ENCODE assay signal across 17 cellular contexts in the genomic region with DNA sequence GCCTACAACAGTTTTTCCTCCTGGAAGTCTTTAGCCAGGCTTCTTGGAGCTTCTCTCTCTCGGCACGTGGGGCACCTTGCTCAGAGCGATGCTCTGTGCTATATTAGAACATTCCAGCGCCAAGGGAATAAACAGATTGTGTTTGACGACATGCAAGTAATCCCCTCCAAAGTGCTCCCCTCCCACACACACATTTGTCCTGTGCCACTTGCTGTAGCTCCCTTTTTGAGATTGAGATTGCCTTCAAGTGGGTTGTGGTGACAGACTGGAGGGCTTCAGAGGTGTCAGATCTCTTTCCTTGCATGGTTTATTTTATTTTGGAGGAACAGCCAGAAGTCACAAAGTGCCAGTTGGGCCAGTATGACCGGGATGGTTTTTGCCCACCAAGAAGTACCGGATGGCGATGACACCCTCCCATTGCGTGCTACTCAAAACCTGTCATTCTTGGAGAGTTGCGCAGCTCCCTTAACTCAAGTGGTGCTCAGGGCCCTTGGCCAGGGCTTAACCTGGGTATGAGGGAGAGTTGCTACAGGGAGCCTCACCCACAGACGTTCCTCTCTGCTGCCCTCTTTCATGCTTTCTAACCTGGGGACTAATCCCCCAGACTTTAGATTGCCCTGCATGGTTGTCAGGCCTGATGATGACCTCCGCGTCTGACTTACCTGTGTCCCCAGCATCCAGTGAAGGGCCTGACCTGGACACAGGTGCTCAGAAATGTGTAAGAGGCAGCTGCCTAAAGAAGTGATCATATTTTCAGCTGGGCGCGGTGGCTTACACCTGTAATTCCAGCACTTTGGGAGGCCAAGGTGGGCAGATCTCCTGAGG. TPM values are rescaled to one million over a fixed set of nuclear protein-coding genes. Genes with fewer than 3 reads are reported as not detected.
A peak's percentile ranks its signal among the peaks of the same experiment; 100 is the strongest.
DNase-seq lines count a peak whose midpoint lies in the region; ATAC-seq and TF ChIP-seq lines count a peak whose summit lies in the region.
"Had no signal": no experiment of that assay in that cellular context is flagged by ENCODE, and none has a peak within 500 bp of the region (broad histone marks: within the 10 kb centered on the region; RNA-seq: fewer than 3 reads in every experiment).

No MANE protein-coding gene starts in this region.

- peaks cover 4% of the 10 kb centered on the region for H3K4me1 Mint-ChIP-seq in T-helper 17 cell
- H3K4me1 Mint-ChIP-seq: activated CD4-positive, alpha-beta T cell treated with anti-CD3 and anti-CD28 coated beads, Interleukin-2, amount 10 ng/mL, durations not matched to agents 7 days and 5 days; activated naive CD4-positive, alpha-beta T cell treated with anti-CD3 and anti-CD28 coated beads, Interleukin-2, amount 10 ng/mL, durations not matched to agents 7 days and 5 days had no signal

- peak overlapping the region; percentile 61 for H3K27ac Mint-ChIP-seq in T-helper 17 cell
- H3K27ac Mint-ChIP-seq: activated CD4-positive, alpha-beta T cell treated with anti-CD3 and anti-CD28 coated beads, Interleukin-2, amount 10 ng/mL, durations not matched to agents 7 days and 5 days; activated naive CD4-positive, alpha-beta T cell treated with anti-CD3 and anti-CD28 coated beads, Interleukin-2, amount 10 ng/mL, durations not matched to agents 7 days and 5 days had no signal

- POLR2A ChIA-PET in HEK293 (lab: Yijun Ruan, JAX): interaction anchor here (1.0 to 1.3 kb wide), 2 partner anchors 19 to 233 kb away, joined by 4 read pairs; a partner anchor contains a TSS

- H3K36me3 ChIP-seq in HEK293 (ENCODE audit: control insufficient read depth in 2 of 2, insufficient read depth in 1 of 2, low read length in 2 of 2) (peaks cover 3 to 19% of the 10 kb centered on the region in 2 experiments; a peak in 2 of 3 replicates), spleen (peaks cover 0 to 100% (median 67%) of the 10 kb centered on the region in 6 donors)

- H3K4me3 ChIP-seq in HEK293 (ENCODE audit: low read depth, low read length) (no peak overlapping the region), spleen (no peak overlapping the region)
- H3K4me3 ChIP-seq: body of pancreas, thyroid gland had no signal

- TF ChIP-seq POLR2A in spleen (IDR thresholded peaks at IDR 0.05): no peak

- intact Hi-C loops in spleen (cut with DNase I; ENCODE audit: low total_unique reads): no loop called here

- no peaks in the 10 kb centered on the region for H3K27me3 Mint-ChIP-seq in T-helper 17 cell
- H3K27me3 Mint-ChIP-seq: activated CD4-positive, alpha-beta T cell treated with anti-CD3 and anti-CD28 coated beads, Interleukin-2, amount 10 ng/mL, durations not matched to agents 7 days and 5 days; activated naive CD4-positive, alpha-beta T cell treated with anti-CD3 and anti-CD28 coated beads, Interleukin-2, amount 10 ng/mL, durations not matched to agents 7 days and 5 days had no signal

- no peaks in the 10 kb centered on the region for H3K36me3 Mint-ChIP-seq in T-helper 17 cell (ENCODE audit: low read depth)

- H3K9me3 ChIP-seq in HEK293 (ENCODE audit: control insufficient read depth, insufficient read depth, low read depth, low read length) (no peaks in the 10 kb centered on the region), T-helper 17 cell (ENCODE audit: control insufficient read depth, low read length, poor library complexity, severe bottlenecking) (no peaks in the 10 kb centered on the region), spleen (no peaks in the 10 kb centered on the region)
- H3K9me3 ChIP-seq: body of pancreas, thyroid gland had no signal

- WGBS in spleen, 5 donors: 82 to 95% (median 92%) methylated on average over 14 to 15 of the region's 15 CpGs

- H3K4me3 Mint-ChIP-seq in T-helper 17 cell: no peak overlapping the region
- H3K4me3 Mint-ChIP-seq: activated CD4-positive, alpha-beta T cell treated with anti-CD3 and anti-CD28 coated beads, Interleukin-2, amount 10 ng/mL, durations not matched to agents 7 days and 5 days; activated naive CD4-positive, alpha-beta T cell treated with anti-CD3 and anti-CD28 coated beads, Interleukin-2, amount 10 ng/mL, durations not matched to agents 7 days and 5 days had no signal

- no peak for ATAC-seq in T-helper 17 cell
- no peak for ATAC-seq in GM21526 (IDR thresholded peaks at IDR 0.05; ENCODE audit: low FRiP score, unreplicated experiment)
- ATAC-seq: body of pancreas had no signal

- CTCF ChIA-PET in HEK293 (lab: Yijun Ruan, JAX): interaction anchor here (0.6 to 11.9 kb wide), 15 partner anchors 9 to 658 kb away, joined by 3 to 214 read pairs (median 3); a partner anchor contains a TSS

- DNase-seq in T-helper 17 cell (no peak), islet precursor cell (peak; percentile 44), spleen (peak; percentile 37), T1000 (lab: John Stamatoyannopoulos, UW) (no peak), RKO (ENCODE audit: low spot score) (no peak)
- DNase-seq: activated CD4-positive, alpha-beta T cell treated with anti-CD3 and anti-CD28 coated beads, Interleukin-2, amount 10 ng/mL, durations not matched to agents 7 days and 5 days; activated naive CD4-positive, alpha-beta T cell treated with anti-CD3 and anti-CD28 coated beads, Interleukin-2, amount 10 ng/mL, durations not matched to agents 7 days and 5 days; activated T-cell treated with anti-CD3 and anti-CD28 coated beads for 4 hours; DND-41; KG1; small intestine; thyroid gland had no signal

- no peaks in the 10 kb centered on the region for H3K27me3 ChIP-seq in spleen (replicated peaks in 1 of 7)
- H3K27me3 ChIP-seq: body of pancreas, thyroid gland had no signal

- TF ChIP-seq CTCF in HEK293 (tag by site-specific recombination; IDR thresholded peaks at IDR 0.05): no peak
- TF ChIP-seq CTCF in spleen (IDR thresholded peaks at IDR 0.05 in 8 of 11, conservative IDR thresholded peaks at IDR 0.05 in 3 of 11): no peak

- H3K4me1 ChIP-seq in HEK293 (ENCODE audit: control insufficient read depth, insufficient read depth, low read length): no peaks in the 10 kb centered on the region
- peaks cover 0 to 10% (median 0%) of the 10 kb centered on the region in 6 donors for H3K4me1 ChIP-seq in spleen
- H3K4me1 ChIP-seq: body of pancreas, parathyroid adenoma had no signal

- H3K27ac ChIP-seq in HEK293 (ENCODE audit: extremely low read depth, low read depth, low read length) (no peak overlapping the region), spleen (peak overlapping the region in 2 of 8 donors; percentile 2 to 38)
- H3K27ac ChIP-seq: body of pancreas, HL-60, parathyroid adenoma, thyroid gland had no signal

TF ChIP-seq in HEK293, 187 proteins besides CTCF, POLR2A, EP300 and RAD21:
- TF ChIP-seq EGR2 (tag by site-specific recombination; IDR thresholded peaks at IDR 0.05; ENCODE audit: low read depth) (0 out of 2 replicates have a peak, but pooled peaks have one; percentile 16), ZNF223 (tag by site-specific recombination; IDR thresholded peaks at IDR 0.05) (no peak)

RNA-seq across cellular contexts. Expression of a gene that starts 18.8 kb away (rescaled TPM):
- total RNA-seq in T-helper 17 cell (10 to 100 TPM; 13.9 to 17.7 TPM), spleen (10 to 100 TPM; 10.6 to 36.8 (median 16.9) TPM)
- polyA plus RNA-seq in spleen: 10 to 100 TPM; 31.0 to 56.4 (median 46.4) TPM

RNA-seq across cellular contexts. Expression of a gene that starts 43.1 kb away (rescaled TPM):
- total RNA-seq in T-helper 17 cell (100 to 1,000 TPM; 102 to 104 TPM), spleen (100 to 1,000 TPM; 185 to 221 (median 208) TPM)
- 100 to 1,000 TPM; 213 to 314 (median 298) TPM for polyA plus RNA-seq in spleen

Comparison
In these comparisons a context has a peak if more than half of its experiments do, and no peak if none do; other contexts are left out.
1. DNase-seq: peak in islet precursor cell (single experiment) and spleen (single experiment); none in T-helper 17 cell (0 of 3), T1000 (single experiment) and RKO (single experiment).